Comparison of ENCODE assay signal across 1 cellular context in genomic region chr19:33809960-33810359, GRCh38.
TF ChIP-seq lines count a peak whose summit lies in the region.

No MANE protein-coding gene starts in this region.

TF ChIP-seq in HepG2, 621 proteins besides CTCF, POLR2A, EP300 and RAD21 (continued from another document):
- TF ChIP-seq STAT6 (CRISPR knock-in tag; IDR thresholded peaks at IDR 0.05; ENCODE audit: borderline replicate concordance) = no peak
- TF ChIP-seq SETDB1 (CRISPR knock-in tag; IDR thresholded peaks at IDR 0.05; ENCODE audit: borderline replicate concordance) = no peak
- TF ChIP-seq ZNF101 (CRISPR knock-in tag; IDR thresholded peaks at IDR 0.05; ENCODE audit: borderline replicate concordance, low read depth) = no peak
- TF ChIP-seq DNMT3B (CRISPR knock-in tag; conservative IDR thresholded peaks at IDR 0.05) = no peak
